8 cellular contexts compared by ENCODE assay signal in the genomic region with DNA sequence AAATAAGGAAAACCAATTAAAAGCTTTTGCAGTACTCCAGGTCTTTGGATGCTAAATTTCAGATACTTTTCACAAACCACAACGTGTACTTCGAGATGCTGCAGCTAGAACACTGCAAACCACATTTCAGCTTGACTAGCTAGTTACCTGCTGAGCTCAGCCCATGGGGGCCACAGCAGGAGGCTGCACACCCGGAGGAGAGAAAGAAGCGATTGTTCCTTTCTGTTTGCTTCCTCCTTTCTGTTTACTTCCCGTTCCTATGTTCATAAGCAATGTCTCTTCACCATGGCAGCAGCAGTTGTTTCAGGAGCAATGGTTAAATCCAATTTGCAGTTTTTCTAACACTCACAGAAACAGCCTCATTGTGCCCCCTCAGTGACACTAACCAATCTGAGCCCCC.
DNase-seq lines count a peak whose midpoint lies in the region; ATAC-seq and TF ChIP-seq lines count a peak whose summit lies in the region.

No MANE protein-coding gene starts in this region.

- peak; percentile 56 for ATAC-seq in CD4-positive, alpha-beta T cell (ENCODE audit: poor library complexity)
- no peak for ATAC-seq in HG03159 (IDR thresholded peaks at IDR 0.05; ENCODE audit: unreplicated experiment)
- no peak for ATAC-seq in HG03469 (IDR thresholded peaks at IDR 0.05; ENCODE audit: unreplicated experiment)
- no peak for ATAC-seq in GM19397 (IDR thresholded peaks at IDR 0.05; ENCODE audit: unreplicated experiment)

- no peaks in the 10 kb centered on the region for H3K9me3 Mint-ChIP-seq in CD4-positive, alpha-beta T cell

- H3K4me3 Mint-ChIP-seq in CD4-positive, alpha-beta T cell, result peak overlapping the region; percentile 56

- in situ Hi-C loops in SK-MEL-5 (cut with HindIII; ENCODE audit: low pct_unique_long_range_greater_than_20kb, low sequenced_read_pairs), result no loop called here

- H3K36me3 ChIP-seq in HUES6 (ENCODE audit: control insufficient read depth, insufficient read depth, low read length) (no peaks in the 10 kb centered on the region), iPS-20b (ENCODE audit: insufficient read depth, low read depth, low read length) (no peaks in the 10 kb centered on the region)

- peak in 2 of 10 experiments; percentile 15 for DNase-seq in CD4-positive, alpha-beta T cell
- DNase-seq in SK-MEL-5 (ENCODE audit: low read depth, low spot score) (peak; percentile 22), posterior vena cava (ENCODE audit: low spot score) (no peak)

- POLR2A ChIA-PET in CD4-positive, alpha-beta T cell (lab: Charles Lee), result interaction anchor here (0.9 to 2.3 kb wide), 5 partner anchors 7 to 289 kb away, joined by 3 to 8 read pairs (median 3); a partner anchor contains a TSS

- H3K27ac ChIP-seq in CD4-positive, alpha-beta T cell (ENCODE audit: low read depth, low read length), result no peak overlapping the region
- H3K27ac ChIP-seq in HUES6 (ENCODE audit: low read depth, low read length) (peak overlapping the region; percentile 2; the same call in 1 of the 2 replicates), iPS-20b (ENCODE audit: low read length) (no peak overlapping the region)

- peaks cover 25% of the 10 kb centered on the region for H3K4me1 Mint-ChIP-seq in CD4-positive, alpha-beta T cell (ENCODE audit: low read depth)

- peak overlapping the region; percentile 40 for H3K27ac Mint-ChIP-seq in CD4-positive, alpha-beta T cell

- H3K27me3 Mint-ChIP-seq in CD4-positive, alpha-beta T cell, result no peaks in the 10 kb centered on the region

- H3K36me3 Mint-ChIP-seq in CD4-positive, alpha-beta T cell (ENCODE audit: low read depth), result no peaks in the 10 kb centered on the region

- CTCF ChIA-PET in CD4-positive, alpha-beta T cell (lab: Charles Lee), result no interaction called here

- H3K9ac ChIP-seq in HUES6 (ENCODE audit: low read length) (no peak overlapping the region), iPS-20b (ENCODE audit: low read depth, low read length) (0 out of 2 replicates have a peak overlapping the region, but pooled peaks have one; percentile 9)

- no peaks in the 10 kb centered on the region for H3K9me3 ChIP-seq in CD4-positive, alpha-beta T cell (ENCODE audit: control insufficient read depth, low read length)
- H3K9me3 ChIP-seq in HUES6 (ENCODE audit: control insufficient read depth, insufficient read depth, low read depth, low read length) (no peaks in the 10 kb centered on the region), iPS-20b (ENCODE audit: insufficient read depth, low read depth, low read length) (no peaks in the 10 kb centered on the region)

- H3K4me3 ChIP-seq in HUES6 (ENCODE audit: low read depth, low read length) (no peak overlapping the region), iPS-20b (ENCODE audit: low read length) (no peak overlapping the region)

- no peaks in the 10 kb centered on the region for H3K27me3 ChIP-seq in CD4-positive, alpha-beta T cell (ENCODE audit: control insufficient read depth, insufficient read depth, low read length)
- H3K27me3 ChIP-seq in HUES6 (ENCODE audit: control insufficient read depth, insufficient read depth, low read length), result no peaks in the 10 kb centered on the region
- no peaks in the 10 kb centered on the region for H3K27me3 ChIP-seq in iPS-20b (ENCODE audit: insufficient read depth, low read length)

- peaks cover 48% of the 10 kb centered on the region for H3K4me1 ChIP-seq in HUES6 (ENCODE audit: control insufficient read depth, insufficient read depth, low read length)
- peaks cover 27% of the 10 kb centered on the region for H3K4me1 ChIP-seq in iPS-20b (ENCODE audit: insufficient read depth, low read length)

- no peak for TF ChIP-seq CTCF in CD4-positive, alpha-beta T cell (IDR thresholded peaks at IDR 0.05)

- intact Hi-C loops in CD4-positive, alpha-beta T cell (cut with DNase I, micrococcal nuclease), result loop anchor here in 1 of 2 experiments (5.0 to 10.0 kb wide), 2 partner anchors 126 to 289 kb away; a partner anchor contains a TSS
- intact Hi-C loops in posterior vena cava (cut with DNase I), result no loop called here
